ENCODE assay signal across 28 cellular contexts in the genomic region with DNA sequence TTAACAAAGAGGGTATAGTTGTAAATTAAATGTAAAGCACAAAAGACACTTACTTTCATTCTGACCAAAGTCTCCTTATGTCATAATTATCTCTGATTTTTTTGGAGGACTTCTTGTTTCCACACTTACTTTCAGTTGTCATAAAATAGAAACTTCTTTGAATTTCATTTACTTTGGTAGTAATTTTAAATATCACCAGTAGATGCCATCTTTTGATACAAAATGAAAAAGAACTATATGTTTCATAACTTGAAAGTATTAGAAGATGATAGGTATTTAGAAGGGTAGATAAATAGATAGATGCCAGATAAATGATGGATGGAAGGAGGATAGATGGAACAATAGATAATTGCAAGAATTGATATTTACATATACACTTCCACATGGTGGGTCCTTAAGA.
DNase-seq lines count a peak whose midpoint lies in the region; ATAC-seq and TF ChIP-seq lines count a peak whose summit lies in the region.
"Had no signal": no experiment of that assay in that cellular context is flagged by ENCODE, and none has a peak within 500 bp of the region (broad histone marks: within the 10 kb centered on the region; RNA-seq: fewer than 3 reads in every experiment).

No MANE protein-coding gene starts in this region.

- CTCF ChIA-PET in PC-3 (lab: Charles Lee) (no interaction called here), GM10248 (lab: Yijun Ruan, JAX) (no interaction called here)

- H3K9me2 ChIP-seq in PC-3 (replicated peaks; ENCODE audit: low read length) = no peaks in the 10 kb centered on the region
- H3K9me2 ChIP-seq in hepatocyte (replicated peaks; ENCODE audit: insufficient read depth) = no peaks in the 10 kb centered on the region

- H3K9me3 ChIP-seq in PC-3 (ENCODE audit: low read length) = no peaks in the 10 kb centered on the region
- H3K9me3 ChIP-seq in hepatocyte (ENCODE audit: low read depth) = no peaks in the 10 kb centered on the region
- H3K9me3 ChIP-seq: BE2C, neutrophil, prostate gland, thyroid gland had no signal

- no peaks in the 10 kb centered on the region for H3F3A ChIP-seq in PC-3 (ENCODE audit: low read length, unreplicated experiment)

- DNase-seq in NCI-H1092 treated with DMSO at 0.1 percent for 48 hours (lab: John Stamatoyannopoulos, UW) (peak; percentile 15), NCI-H1092 (lab: John Stamatoyannopoulos, UW) (no peak), PC-3 (peak; percentile 4), hepatocyte (ENCODE audit: low spot score) (no peak), SK-N-DZ (ENCODE audit: low spot score) (no peak), GM10248 (ENCODE audit: extremely low spot score) (no peak)
- DNase-seq: 8988T; activated CD4-positive, alpha-beta T cell treated with anti-CD3 and anti-CD28 coated beads, Interleukin-2, amount 10 ng/mL, durations not matched to agents 7 days and 5 days; activated CD8-positive, alpha-beta memory T cell treated with anti-CD3 and anti-CD28 coated beads, Interleukin-2, amount 10 ng/mL, durations not matched to agents 7 days and 5 days; activated naive CD4-positive, alpha-beta T cell treated with anti-CD3 and anti-CD28 coated beads, Interleukin-2, amount 10 ng/mL, durations not matched to agents 7 days and 5 days; amniotic stem cell; BE2C; effector memory CD4-positive, alpha-beta T cell; foreskin fibroblast; heart right ventricle; left cardiac atrium; NCI-H2107; NCI-H526; stimulated activated CD4-positive, alpha-beta T cell treated with anti-CD3 and anti-CD28 coated beads, Interleukin-15, amount 100 ng/mL, for 24 hours; stimulated activated naive CD8-positive, alpha-beta T cell treated with anti-CD3 and anti-CD28 coated beads, Interleukin-15, amount 100 ng/mL, for 72 hours; thyroid gland; WERI-Rb-1 had no signal

- no peak overlapping the region for H2AFZ ChIP-seq in PC-3 (ENCODE audit: low read length)
- H2AFZ ChIP-seq in hepatocyte = no peak overlapping the region

- no peak overlapping the region for H3K9ac ChIP-seq in PC-3 (ENCODE audit: low read length)

- no peak for TF ChIP-seq EP300 in Ishikawa (IDR thresholded peaks at IDR 0.05; ENCODE audit: borderline replicate concordance)

- no peak overlapping the region for H3K4me2 ChIP-seq in PC-3 (ENCODE audit: low read length)
- H3K4me2 ChIP-seq in hepatocyte = no peak overlapping the region

- no TSS peak for BruUV-seq in PC-3 (replicated peaks; lab: Mats Ljungman, UMichigan)

- no peaks in the 10 kb centered on the region for H3K4me1 ChIP-seq in PC-3 (ENCODE audit: insufficient read depth, low read length)
- H3K4me1 ChIP-seq in hepatocyte (ENCODE audit: insufficient read depth) = no peaks in the 10 kb centered on the region
- H3K4me1 ChIP-seq: BE2C, heart right ventricle, prostate gland, thyroid gland had no signal

- no peak for ATAC-seq in PC-3
- ATAC-seq in HG02938 (IDR thresholded peaks at IDR 0.05; ENCODE audit: unreplicated experiment) = no peak
- ATAC-seq: activated CD8-positive, alpha-beta memory T cell treated with anti-CD3 and anti-CD28 coated beads, Interleukin-2, amount 10 ng/mL, durations not matched to agents 7 days and 5 days; heart right ventricle; HepG2; left cardiac atrium; stimulated activated naive CD8-positive, alpha-beta T cell treated with anti-CD3 and anti-CD28 coated beads, Interleukin-15, amount 100 ng/mL, for 72 hours had no signal

- H3K36me3 ChIP-seq in PC-3 (ENCODE audit: low read depth, low read length) (no peaks in the 10 kb centered on the region), hepatocyte (replicated peaks; ENCODE audit: insufficient read depth, low read depth) (no peaks in the 10 kb centered on the region)
- H3K36me3 ChIP-seq: BE2C, heart right ventricle, neutrophil, prostate gland, thyroid gland, WERI-Rb-1 had no signal

- intact Hi-C loops in PC-3 (cut with micrococcal nuclease) = loop anchor here (1.0 kb wide), 2 partner anchors 244 to 315 kb away; no protein-coding TSS in a partner anchor

- H3K79me2 ChIP-seq in PC-3 (ENCODE audit: low read length) (no peaks in the 10 kb centered on the region), hepatocyte (no peaks in the 10 kb centered on the region)

- no peaks in the 10 kb centered on the region for H4K20me1 ChIP-seq in PC-3 (ENCODE audit: low read length)
- no peaks in the 10 kb centered on the region for H4K20me1 ChIP-seq in hepatocyte (ENCODE audit: insufficient read depth, poor library complexity, severe bottlenecking)

- no peaks in the 10 kb centered on the region for H3K27me3 ChIP-seq in PC-3 (ENCODE audit: low read length)
- no peaks in the 10 kb centered on the region for H3K27me3 ChIP-seq in hepatocyte
- H3K27me3 ChIP-seq: BE2C, heart right ventricle, neutrophil, thyroid gland had no signal

- peak; percentile 16; the same call in 1 of the 2 replicates for TF ChIP-seq RAD21 in Ishikawa (IDR thresholded peaks at IDR 0.05; ENCODE audit: low read depth)

- TF ChIP-seq CTCF in PC-3 (conservative IDR thresholded peaks at IDR 0.05; ENCODE audit: low read depth, low read length) (peak; percentile 52), hepatocyte (IDR thresholded peaks at IDR 0.05; ENCODE audit: poor library complexity) (peak; percentile 14), GM10248 (IDR thresholded peaks at IDR 0.05; ENCODE audit: control extremely low read depth, extremely low read depth, low read depth, missing control alignments) (no peak)

- POLR2A ChIA-PET in PC-3 (lab: Charles Lee; ENCODE audit: unreplicated experiment) (no interaction called here), GM10248 (lab: Yijun Ruan, JAX) (no interaction called here)

- H3K4me3 ChIP-seq in PC-3 (ENCODE audit: low read length) (no peak overlapping the region), hepatocyte (no peak overlapping the region)
- H3K4me3 ChIP-seq: heart right ventricle, prostate gland, thyroid gland had no signal

- H3K27ac ChIP-seq in PC-3 (ENCODE audit: low read length) (no peak overlapping the region), hepatocyte (no peak overlapping the region)
- H3K27ac ChIP-seq: heart right ventricle, HL-60, neutrophil, prostate gland, thyroid gland, WERI-Rb-1 had no signal

TF ChIP-seq in Ishikawa, 13 proteins besides CTCF, POLR2A, EP300 and RAD21:
- TF ChIP-seq NFIC (IDR thresholded peaks at IDR 0.05) (no peak), CREB1 (IDR thresholded peaks at IDR 0.05; ENCODE audit: low read depth) (no peak), USF1 (IDR thresholded peaks at IDR 0.05) (no peak), CEBPB (IDR thresholded peaks at IDR 0.05) (no peak), TAF1 (IDR thresholded peaks at IDR 0.05; ENCODE audit: low read depth) (no peak), YY1 (IDR thresholded peaks at IDR 0.05; ENCODE audit: low read depth) (no peak), EGR1 (IDR thresholded peaks at IDR 0.05) (no peak), MAX (IDR thresholded peaks at IDR 0.05) (no peak), TCF12 (IDR thresholded peaks at IDR 0.05; ENCODE audit: low read depth) (no peak), ZBTB7A (IDR thresholded peaks at IDR 0.05; ENCODE audit: low read depth) (no peak), FOXM1 (IDR thresholded peaks at IDR 0.05; ENCODE audit: borderline replicate concordance, low read depth) (no peak), TEAD4 (IDR thresholded peaks at IDR 0.05) (no peak)
- TF ChIP-seq, protein P1, sequence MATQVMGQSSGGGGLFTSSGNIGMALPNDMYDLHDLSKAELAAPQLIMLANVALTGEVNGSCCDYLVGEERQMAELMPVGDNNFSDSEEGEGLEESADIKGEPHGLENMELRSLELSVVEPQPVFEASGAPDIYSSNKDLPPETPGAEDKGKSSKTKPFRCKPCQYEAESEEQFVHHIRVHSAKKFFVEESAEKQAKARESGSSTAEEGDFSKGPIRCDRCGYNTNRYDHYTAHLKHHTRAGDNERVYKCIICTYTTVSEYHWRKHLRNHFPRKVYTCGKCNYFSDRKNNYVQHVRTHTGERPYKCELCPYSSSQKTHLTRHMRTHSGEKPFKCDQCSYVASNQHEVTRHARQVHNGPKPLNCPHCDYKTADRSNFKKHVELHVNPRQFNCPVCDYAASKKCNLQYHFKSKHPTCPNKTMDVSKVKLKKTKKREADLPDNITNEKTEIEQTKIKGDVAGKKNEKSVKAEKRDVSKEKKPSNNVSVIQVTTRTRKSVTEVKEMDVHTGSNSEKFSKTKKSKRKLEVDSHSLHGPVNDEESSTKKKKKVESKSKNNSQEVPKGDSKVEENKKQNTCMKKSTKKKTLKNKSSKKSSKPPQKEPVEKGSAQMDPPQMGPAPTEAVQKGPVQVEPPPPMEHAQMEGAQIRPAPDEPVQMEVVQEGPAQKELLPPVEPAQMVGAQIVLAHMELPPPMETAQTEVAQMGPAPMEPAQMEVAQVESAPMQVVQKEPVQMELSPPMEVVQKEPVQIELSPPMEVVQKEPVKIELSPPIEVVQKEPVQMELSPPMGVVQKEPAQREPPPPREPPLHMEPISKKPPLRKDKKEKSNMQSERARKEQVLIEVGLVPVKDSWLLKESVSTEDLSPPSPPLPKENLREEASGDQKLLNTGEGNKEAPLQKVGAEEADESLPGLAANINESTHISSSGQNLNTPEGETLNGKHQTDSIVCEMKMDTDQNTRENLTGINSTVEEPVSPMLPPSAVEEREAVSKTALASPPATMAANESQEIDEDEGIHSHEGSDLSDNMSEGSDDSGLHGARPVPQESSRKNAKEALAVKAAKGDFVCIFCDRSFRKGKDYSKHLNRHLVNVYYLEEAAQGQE (IDR thresholded peaks at IDR 0.05; ENCODE audit: low read depth) = no peak

Comparison
In these comparisons a context has a peak if more than half of its experiments do, and no peak if none do; other contexts are left out.
1. DNase-seq: peak in NCI-H1092 treated with DMSO at 0.1 percent for 48 hours (single experiment) and PC-3 (single experiment); none in NCI-H1092 (single experiment), hepatocyte (single experiment), SK-N-DZ (single experiment) and GM10248 (single experiment).